ENCODE assay signal across 9 cellular contexts in the genomic region with DNA sequence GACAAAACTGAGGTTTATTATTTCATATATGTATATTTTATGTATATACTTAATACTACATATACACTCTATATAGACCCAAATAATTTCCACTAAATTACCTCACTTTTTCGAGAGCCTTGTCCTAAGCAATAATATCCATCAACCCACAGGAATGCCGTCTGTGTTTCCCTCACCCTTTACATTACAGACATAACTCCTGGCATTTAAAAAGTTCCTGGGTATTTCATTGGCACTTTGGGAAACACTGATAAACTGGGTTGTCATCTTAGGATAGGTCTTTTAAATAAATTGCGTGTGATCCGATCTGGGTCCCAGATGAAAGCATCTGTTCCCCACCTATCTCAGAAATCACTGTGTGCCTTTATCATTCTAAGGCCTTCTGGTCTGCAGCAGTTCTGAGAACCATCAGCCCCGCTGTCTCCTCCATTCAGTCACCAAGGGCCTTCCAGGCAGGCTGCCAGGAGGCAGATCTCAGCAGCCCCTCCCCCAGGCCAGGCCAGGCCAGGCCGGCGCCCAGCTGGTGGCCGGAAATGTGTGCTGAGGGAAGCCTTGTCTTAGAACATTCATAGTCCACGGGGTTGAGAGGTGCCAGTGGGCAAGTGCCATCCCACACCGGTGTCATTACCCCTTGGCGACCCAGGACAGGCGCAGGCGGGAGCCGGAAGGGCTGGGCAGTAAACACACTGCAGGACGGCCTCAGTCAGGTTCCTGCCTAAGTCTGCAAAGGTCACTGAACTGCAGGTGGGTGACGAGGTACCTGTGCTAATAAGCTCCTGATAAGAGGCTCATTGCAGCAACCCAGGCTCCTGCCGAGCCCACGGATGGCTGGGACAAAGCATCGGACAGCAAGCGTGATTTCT. TPM values are rescaled to one million over a fixed set of nuclear protein-coding genes. Genes with fewer than 3 reads are reported as not detected.
DNase-seq lines count a peak whose midpoint lies in the region; ATAC-seq and TF ChIP-seq lines count a peak whose summit lies in the region.
"Had no signal": no experiment of that assay in that cellular context is flagged by ENCODE, and none has a peak within 500 bp of the region (broad histone marks: within the 10 kb centered on the region; RNA-seq: fewer than 3 reads in every experiment).

No MANE protein-coding gene starts in this region.

- no peak for TF ChIP-seq CTCF in SK-N-SH (IDR thresholded peaks at IDR 0.05)

- H4K20me1 ChIP-seq in SK-N-SH (ENCODE audit: insufficient read depth), result no peaks in the 10 kb centered on the region

- H3K4me3 ChIP-seq in SK-N-SH (ENCODE audit: low read depth in 2 of 2, low read length in 1 of 2) (no peak overlapping the region), skeletal muscle satellite cell (ENCODE audit: low read length) (no peak overlapping the region)

- no peak for ATAC-seq in stimulated activated naive CD8-positive, alpha-beta T cell treated with anti-CD3 and anti-CD28 coated beads, Interleukin-15, Interleukin-2, amounts not matched to agents 100 U/mL and 50 U/mL, for 24 hours
- ATAC-seq in GM18873 (IDR thresholded peaks at IDR 0.05; ENCODE audit: low FRiP score, unreplicated experiment), result no peak
- no peak for ATAC-seq in HG02938 (IDR thresholded peaks at IDR 0.05; ENCODE audit: unreplicated experiment)

- peak overlapping the region; percentile 24 to 71 for H3K27ac ChIP-seq in SK-N-SH (ENCODE audit: low read depth in 2 of 2, low read length in 1 of 2)
- H3K27ac ChIP-seq: KMS-11 had no signal

- H3K36me3 ChIP-seq in SK-N-SH (replicated peaks in 1 of 2; ENCODE audit: control insufficient read depth in 1 of 2, insufficient read depth in 2 of 2, low read length in 1 of 2) (no peaks in the 10 kb centered on the region), skeletal muscle satellite cell (ENCODE audit: insufficient read depth, low read length) (no peaks in the 10 kb centered on the region)

- no peaks in the 10 kb centered on the region for H3K9me2 ChIP-seq in SK-N-SH

- POLR2A ChIA-PET in SK-N-SH (lab: Yijun Ruan, JAX), result no interaction called here

- H3K4me1 ChIP-seq in SK-N-SH (ENCODE audit: control insufficient read depth in 1 of 2, insufficient read depth in 2 of 2, low read depth in 1 of 2, low read length in 1 of 2) (peaks cover 0 to 22% of the 10 kb centered on the region in 2 experiments; a peak in 1 of 4 replicates), skeletal muscle satellite cell (ENCODE audit: control insufficient read depth, insufficient read depth, low read length) (peaks cover 12% of the 10 kb centered on the region)

- TF ChIP-seq RAD21 in SK-N-SH (IDR thresholded peaks at IDR 0.05; ENCODE audit: low read length), result no peak

- H3K9ac ChIP-seq in SK-N-SH, result no peak overlapping the region
- H3K9ac ChIP-seq in skeletal muscle satellite cell (ENCODE audit: low read depth, low read length), result no peak overlapping the region
- H3K9ac ChIP-seq: KMS-11 had no signal

- H3K9me3 ChIP-seq in SK-N-SH, result no peaks in the 10 kb centered on the region
- H3K9me3 ChIP-seq in skeletal muscle satellite cell (replicated peaks; ENCODE audit: low read length), result no peaks in the 10 kb centered on the region

- CTCF ChIA-PET in SK-N-SH (lab: Yijun Ruan, JAX), result interaction anchor here (1.3 to 3.2 kb wide), 7 partner anchors 15 to 218 kb away, joined by 4 to 16 read pairs (median 5); no protein-coding TSS in a partner anchor

- peak overlapping the region; percentile 46 for H3K4me2 ChIP-seq in SK-N-SH
- H3K4me2 ChIP-seq in skeletal muscle satellite cell (ENCODE audit: low read length), result peak overlapping the region; percentile 2
- H3K4me2 ChIP-seq: KMS-11 had no signal

- peak in 1 of 2 experiments; percentile 62; a peak in 2 of 4 replicates for TF ChIP-seq EP300 in SK-N-SH (IDR thresholded peaks at IDR 0.05; ENCODE audit: borderline replicate concordance in 1 of 2, low read depth in 1 of 2, low read length in 1 of 2)

- WGBS in SK-N-SH (ENCODE audit: low lambda C conversion rate), result 38% methylated on average over 18 of the region's 20 CpGs

- no peaks in the 10 kb centered on the region for H3K79me2 ChIP-seq in SK-N-SH (ENCODE audit: insufficient read depth)

- H2AFZ ChIP-seq in SK-N-SH (ENCODE audit: low read depth), result no peak overlapping the region

- peaks cover 3% of the 10 kb centered on the region for H3F3A ChIP-seq in SK-N-SH (replicated peaks; ENCODE audit: insufficient read depth)

- peaks cover 30% of the 10 kb centered on the region for H3K27me3 ChIP-seq in SK-N-SH (ENCODE audit: insufficient read depth)
- peaks cover 82% of the 10 kb centered on the region for H3K27me3 ChIP-seq in skeletal muscle satellite cell (ENCODE audit: control insufficient read depth, insufficient read depth, low read length)

- DNase-seq in HK-2 (ENCODE audit: unreplicated experiment) (peak; percentile 66), SK-N-SH (peak; percentile 91), hepatic stellate cell (ENCODE audit: low spot score) (peak; percentile 86)
- no peak for DNase-seq in activated CD4-positive, alpha-beta T cell treated with anti-CD3 and anti-CD28 coated beads, Interleukin-2, amount 50 U/mL, for 1 hour
- DNase-seq in stimulated activated naive CD8-positive, alpha-beta T cell treated with anti-CD3 and anti-CD28 coated beads, Interleukin-15, Interleukin-2, amounts not matched to agents 100 U/mL and 50 U/mL, for 24 hours, result no peak

TF ChIP-seq in SK-N-SH, 30 proteins besides CTCF, POLR2A, EP300 and RAD21:
- peak; percentile 93 for TF ChIP-seq CHD2 (IDR thresholded peaks at IDR 0.05; ENCODE audit: low read length, partially characterized antibody)
- TF ChIP-seq TCF12 (IDR thresholded peaks at IDR 0.05), result peak; percentile 65
- TF ChIP-seq RXRA (IDR thresholded peaks at IDR 0.05; ENCODE audit: borderline replicate concordance, low read depth), result no peak
- no peak for TF ChIP-seq ELF1 (IDR thresholded peaks at IDR 0.05)
- peak; percentile 69 for TF ChIP-seq GATA2 (CRISPR knock-in tag; IDR thresholded peaks at IDR 0.05)
- TF ChIP-seq POLR2AphosphoS5 (IDR thresholded peaks at IDR 0.05; ENCODE audit: low read depth, low read length), result no peak
- TF ChIP-seq FOXJ3 (CRISPR knock-in tag; IDR thresholded peaks at IDR 0.05), result peak; percentile 79
- peak; percentile 79 for TF ChIP-seq NFIC (IDR thresholded peaks at IDR 0.05; ENCODE audit: borderline replicate concordance)
- peak; percentile 67; the same call in 1 of the 2 replicates for TF ChIP-seq RCOR1 (IDR thresholded peaks at IDR 0.05; ENCODE audit: low read length)
- TF ChIP-seq, protein P1, sequence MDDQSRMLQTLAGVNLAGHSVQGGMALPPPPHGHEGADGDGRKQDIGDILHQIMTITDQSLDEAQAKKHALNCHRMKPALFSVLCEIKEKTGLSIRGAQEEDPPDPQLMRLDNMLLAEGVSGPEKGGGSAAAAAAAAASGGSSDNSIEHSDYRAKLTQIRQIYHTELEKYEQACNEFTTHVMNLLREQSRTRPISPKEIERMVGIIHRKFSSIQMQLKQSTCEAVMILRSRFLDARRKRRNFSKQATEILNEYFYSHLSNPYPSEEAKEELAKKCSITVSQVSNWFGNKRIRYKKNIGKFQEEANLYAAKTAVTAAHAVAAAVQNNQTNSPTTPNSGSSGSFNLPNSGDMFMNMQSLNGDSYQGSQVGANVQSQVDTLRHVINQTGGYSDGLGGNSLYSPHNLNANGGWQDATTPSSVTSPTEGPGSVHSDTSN (IDR thresholded peaks at IDR 0.05), result peak; percentile 73
- TF ChIP-seq IRF3 (IDR thresholded peaks at IDR 0.05; ENCODE audit: low read depth, low read length), result no peak
- 0 out of 2 replicates have a peak, but pooled peaks have one; percentile 25 for TF ChIP-seq MXI1 (IDR thresholded peaks at IDR 0.05; ENCODE audit: low read depth, low read length)
- no peak for TF ChIP-seq JUND (IDR thresholded peaks at IDR 0.05)
- no peak for TF ChIP-seq FOXM1 (IDR thresholded peaks at IDR 0.05; ENCODE audit: low read depth)

RNA-seq across cellular contexts. Expression of gene FGF19, which starts 3.3 kb away (rescaled TPM):
- polyA plus RNA-seq in SK-N-SH (2012; rRNA removed), result not detected in 2 replicates
- polyA plus RNA-seq in SK-N-SH (2012; cell fraction: cytosol; rRNA removed), result not detected in 2 replicates
- 0.02 TPM in 1 of 2 replicates, not detected in the other for polyA plus RNA-seq in SK-N-SH (2012; cell fraction: nucleus; rRNA removed)
- not detected in 2 replicates for total RNA-seq in skeletal muscle satellite cell (2012; rRNA removed)

RNA-seq across cellular contexts. Expression of gene LTO1, which starts 25.4 kb away (rescaled TPM):
- polyA plus RNA-seq in SK-N-SH (2012; rRNA removed), result 30.8 and 33.1 TPM in 2 replicates
- polyA plus RNA-seq in SK-N-SH (2012; cell fraction: cytosol; rRNA removed), result 27.2 and 30.5 TPM in 2 replicates
- polyA plus RNA-seq in SK-N-SH (2012; cell fraction: nucleus; rRNA removed), result 93.5 and 102 TPM in 2 replicates
- total RNA-seq in skeletal muscle satellite cell (2012; rRNA removed), result 17.3 and 18.5 TPM in 2 replicates

RNA-seq across cellular contexts. Expression of gene CCND1, which starts 59.6 kb away (rescaled TPM):
- polyA plus RNA-seq in SK-N-SH (2012; rRNA removed), result 242 and 285 TPM in 2 replicates
- polyA plus RNA-seq in SK-N-SH (2012; cell fraction: cytosol; rRNA removed), result 196 and 213 TPM in 2 replicates
- 319 and 430 TPM in 2 replicates for polyA plus RNA-seq in SK-N-SH (2012; cell fraction: nucleus; rRNA removed)
- 480 and 562 TPM in 2 replicates for total RNA-seq in skeletal muscle satellite cell (2012; rRNA removed)

Comparison
In these comparisons a context has a peak if more than half of its experiments do, and no peak if none do; other contexts are left out.
1. DNase-seq: peak in HK-2 (single experiment), SK-N-SH (single experiment) and hepatic stellate cell (single experiment); none in activated CD4-positive, alpha-beta T cell treated with anti-CD3 and anti-CD28 coated beads, Interleukin-2, amount 50 U/mL, for 1 hour (single experiment) and stimulated activated naive CD8-positive, alpha-beta T cell treated with anti-CD3 and anti-CD28 coated beads, Interleukin-15, Interleukin-2, amounts not matched to agents 100 U/mL and 50 U/mL, for 24 hours (single experiment).